ENCODE assay signal across 11 cellular contexts in genomic region chr14:20440882-20441281, GRCh38. TPM values are rescaled to one million over a fixed set of nuclear protein-coding genes. Genes with fewer than 3 reads are reported as not detected.
DNase-seq lines count a peak whose midpoint lies in the region; ATAC-seq and TF ChIP-seq lines count a peak whose summit lies in the region.
"Had no signal": no experiment of that assay in that cellular context is flagged by ENCODE, and none has a peak within 500 bp of the region (broad histone marks: within the 10 kb centered on the region; RNA-seq: fewer than 3 reads in every experiment).

No MANE protein-coding gene starts in this region.

- peaks cover 25% of the 10 kb centered on the region for H3K4me1 Mint-ChIP-seq in activated naive CD8-positive, alpha-beta T cell treated with anti-CD3 and anti-CD28 coated beads, Interleukin-2, amount 10 ng/mL, durations not matched to agents 7 days and 5 days

- H3K4me3 ChIP-seq in suprapubic skin: no peak overlapping the region
- no peak overlapping the region for H3K4me3 ChIP-seq in heart left ventricle

- peak; percentile 99 for ATAC-seq in activated naive CD8-positive, alpha-beta T cell treated with anti-CD3 and anti-CD28 coated beads, Interleukin-2, amount 10 ng/mL, durations not matched to agents 7 days and 5 days (ENCODE audit: low read depth)
- ATAC-seq in stimulated activated naive CD8-positive, alpha-beta T cell treated with anti-CD3 and anti-CD28 coated beads, Interleukin-15, Interleukin-2, amounts not matched to agents 100 U/mL and 50 U/mL, for 24 hours: peak; percentile 82
- no peak for ATAC-seq in heart left ventricle
- ATAC-seq: right cardiac atrium had no signal

- H3K27me3 Mint-ChIP-seq in activated naive CD8-positive, alpha-beta T cell treated with anti-CD3 and anti-CD28 coated beads, Interleukin-2, amount 10 ng/mL, durations not matched to agents 7 days and 5 days: no peaks in the 10 kb centered on the region

- peaks cover 6% of the 10 kb centered on the region for H3K27me3 ChIP-seq in suprapubic skin
- peaks cover 0 to 6% (median 0%) of the 10 kb centered on the region in 9 donors for H3K27me3 ChIP-seq in heart left ventricle

- peaks cover 2% of the 10 kb centered on the region for H3K4me1 ChIP-seq in suprapubic skin
- peaks cover 0 to 28% (median under 1%) of the 10 kb centered on the region in 12 donors for H3K4me1 ChIP-seq in heart left ventricle

- peak; percentile 24 for DNase-seq in activated gamma-delta T cell treated with Interleukin-2 at 50 U/mL for 16 hours
- DNase-seq in activated gamma-delta T cell (lab: John Stamatoyannopoulos, UW): no peak
- DNase-seq in activated naive CD8-positive, alpha-beta T cell treated with anti-CD3 and anti-CD28 coated beads, Interleukin-2, amount 10 ng/mL, durations not matched to agents 7 days and 5 days: peak; percentile 49
- peak; percentile 34 for DNase-seq in stimulated activated naive CD8-positive, alpha-beta T cell treated with anti-CD3 and anti-CD28 coated beads, Interleukin-15, Interleukin-2, amounts not matched to agents 100 U/mL and 50 U/mL, for 24 hours
- DNase-seq in AG08396 (ENCODE audit: low spot score): no peak
- DNase-seq in suprapubic skin (ENCODE audit: low spot score in 2 of 2): no peak
- DNase-seq in heart left ventricle: no peak
- DNase-seq: erythroblast, right cardiac atrium, RPMI8226 had no signal

- H3K27ac Mint-ChIP-seq in activated naive CD8-positive, alpha-beta T cell treated with anti-CD3 and anti-CD28 coated beads, Interleukin-2, amount 10 ng/mL, durations not matched to agents 7 days and 5 days: peak overlapping the region; percentile 92

- TF ChIP-seq EP300 in suprapubic skin (IDR thresholded peaks at IDR 0.05): no peak

- peak overlapping the region; percentile 82 for H3K4me3 Mint-ChIP-seq in activated naive CD8-positive, alpha-beta T cell treated with anti-CD3 and anti-CD28 coated beads, Interleukin-2, amount 10 ng/mL, durations not matched to agents 7 days and 5 days

- H3K27ac ChIP-seq in KOPT-K1 (ENCODE audit: low read depth, low read length, poor library complexity, severe bottlenecking) (peak overlapping the region; percentile 35), suprapubic skin (no peak overlapping the region), heart left ventricle (no peak overlapping the region)

- H3K9me3 Mint-ChIP-seq in activated naive CD8-positive, alpha-beta T cell treated with anti-CD3 and anti-CD28 coated beads, Interleukin-2, amount 10 ng/mL, durations not matched to agents 7 days and 5 days: no peaks in the 10 kb centered on the region

- 71% methylated on average over 5 of the region's 5 CpGs for WGBS in suprapubic skin
- WGBS in heart left ventricle, 4 donors: 73 to 80% (median 76%) methylated on average over 5 of the region's 5 CpGs

- H3K36me3 Mint-ChIP-seq in activated naive CD8-positive, alpha-beta T cell treated with anti-CD3 and anti-CD28 coated beads, Interleukin-2, amount 10 ng/mL, durations not matched to agents 7 days and 5 days: peaks cover 8% of the 10 kb centered on the region

- no peaks in the 10 kb centered on the region for H3K9me3 ChIP-seq in KOPT-K1 (ENCODE audit: insufficient read depth, low read length, poor library complexity, severe bottlenecking)
- no peaks in the 10 kb centered on the region for H3K9me3 ChIP-seq in suprapubic skin
- no peaks in the 10 kb centered on the region for H3K9me3 ChIP-seq in heart left ventricle

- no peak for TF ChIP-seq POLR2A in suprapubic skin (IDR thresholded peaks at IDR 0.05)
- no peak for TF ChIP-seq POLR2A in heart left ventricle (IDR thresholded peaks at IDR 0.05)

- peaks cover 16% of the 10 kb centered on the region for H3K36me3 ChIP-seq in KOPT-K1 (ENCODE audit: insufficient read depth, low read length)
- H3K36me3 ChIP-seq in suprapubic skin: peaks cover 9% of the 10 kb centered on the region
- peaks cover 0 to 10% (median 3%) of the 10 kb centered on the region in 9 donors for H3K36me3 ChIP-seq in heart left ventricle

- POLR2A ChIA-PET in activated naive CD8-positive, alpha-beta T cell treated with anti-CD3 and anti-CD28 coated beads, Interleukin-2, amount 10 ng/mL, durations not matched to agents 7 days and 5 days (lab: Charles Lee): interaction anchor here (0.5 to 3.1 kb wide), 6 partner anchors 11 to 25 kb away, joined by 3 to 18 read pairs (median 4); partner anchors contain the start of genes APEX1, OSGEP and PIP4P1

- TF ChIP-seq CTCF in suprapubic skin (IDR thresholded peaks at IDR 0.05) (no peak), heart left ventricle (IDR thresholded peaks at IDR 0.05) (no peak)

- intact Hi-C loops in heart left ventricle (cut with DNase I): no loop called here

RNA-seq across cellular contexts. Expression of gene KLHL33, which starts 4.9 kb away (rescaled TPM):
- 1 to 10 TPM; 3.4 to 3.6 TPM for total RNA-seq in activated naive CD8-positive, alpha-beta T cell treated with anti-CD3 and anti-CD28 coated beads, Interleukin-2, amount 10 ng/mL, durations not matched to agents 7 days and 5 days
- total RNA-seq in suprapubic skin (under 1 TPM in 1 of 4 donors, not detected in 3; 0.08 TPM), heart left ventricle (under 1 TPM; 0.07 to 1.00 (median 0.58) TPM)
- under 1 TPM; 0.25 to 0.61 TPM for polyA plus RNA-seq in heart left ventricle

RNA-seq across cellular contexts. Expression of gene OSGEP, which starts 13.7 kb away (rescaled TPM):
- total RNA-seq in activated naive CD8-positive, alpha-beta T cell treated with anti-CD3 and anti-CD28 coated beads, Interleukin-2, amount 10 ng/mL, durations not matched to agents 7 days and 5 days: 10 to 100 TPM; 63.5 to 65.3 TPM
- total RNA-seq in suprapubic skin (10 to 100 TPM; 40.8 to 91.0 (median 44.8) TPM), heart left ventricle (10 to 100 TPM; 16.1 to 40.9 (median 18.5) TPM)
- polyA plus RNA-seq in heart left ventricle: 10 to 100 TPM; 21.6 to 30.0 TPM

RNA-seq across cellular contexts. Expression of gene APEX1, which starts 14.1 kb away (rescaled TPM):
- total RNA-seq in activated naive CD8-positive, alpha-beta T cell treated with anti-CD3 and anti-CD28 coated beads, Interleukin-2, amount 10 ng/mL, durations not matched to agents 7 days and 5 days: 100 to 1,000 TPM; 118 to 123 TPM
- total RNA-seq in suprapubic skin: 100 to 1,000 TPM; 119 to 133 (median 129) TPM
- 10 to 100 TPM; 60.4 to 92.6 (median 76.4) TPM for total RNA-seq in heart left ventricle
- polyA plus RNA-seq in heart left ventricle: 100 to 1,000 TPM in 1 of 2 donors, 10 to 100 TPM in 1; 47.9 to 109 TPM

RNA-seq across cellular contexts. Expression of gene PIP4P1, which starts 20.4 kb away (rescaled TPM):
- 10 to 100 TPM; 42.4 to 45.8 TPM for total RNA-seq in activated naive CD8-positive, alpha-beta T cell treated with anti-CD3 and anti-CD28 coated beads, Interleukin-2, amount 10 ng/mL, durations not matched to agents 7 days and 5 days
- total RNA-seq in suprapubic skin (10 to 100 TPM; 23.7 to 36.5 (median 28.9) TPM), heart left ventricle (10 to 100 TPM; 12.3 to 25.3 (median 18.0) TPM)
- 10 to 100 TPM; 13.9 to 39.8 TPM for polyA plus RNA-seq in heart left ventricle

RNA-seq across cellular contexts. Expression of gene TEP1, which starts 27.6 kb away (rescaled TPM):
- 10 to 100 TPM; 57.9 to 68.3 TPM for total RNA-seq in activated naive CD8-positive, alpha-beta T cell treated with anti-CD3 and anti-CD28 coated beads, Interleukin-2, amount 10 ng/mL, durations not matched to agents 7 days and 5 days
- total RNA-seq in suprapubic skin (10 to 100 TPM; 16.3 to 34.0 (median 25.1) TPM), heart left ventricle (10 to 100 TPM in 4 of 9 donors, 1 to 10 TPM in 5; 4.1 to 31.3 (median 9.8) TPM)
- 1 to 10 TPM; 7.4 to 9.0 TPM for polyA plus RNA-seq in heart left ventricle

Comparison
In these comparisons a context has a peak if more than half of its experiments do, and no peak if none do; other contexts are left out.
1. DNase-seq: peak in activated gamma-delta T cell treated with Interleukin-2 at 50 U/mL for 16 hours (single experiment), activated naive CD8-positive, alpha-beta T cell treated with anti-CD3 and anti-CD28 coated beads, Interleukin-2, amount 10 ng/mL, durations not matched to agents 7 days and 5 days (single experiment) and stimulated activated naive CD8-positive, alpha-beta T cell treated with anti-CD3 and anti-CD28 coated beads, Interleukin-15, Interleukin-2, amounts not matched to agents 100 U/mL and 50 U/mL, for 24 hours (single experiment); none in activated gamma-delta T cell (single experiment), AG08396 (single experiment), suprapubic skin (0 of 2) and heart left ventricle (0 of 5).
2. ATAC-seq: peak in activated naive CD8-positive, alpha-beta T cell treated with anti-CD3 and anti-CD28 coated beads, Interleukin-2, amount 10 ng/mL, durations not matched to agents 7 days and 5 days (single experiment) and stimulated activated naive CD8-positive, alpha-beta T cell treated with anti-CD3 and anti-CD28 coated beads, Interleukin-15, Interleukin-2, amounts not matched to agents 100 U/mL and 50 U/mL, for 24 hours (single experiment); none in heart left ventricle (0 of 4).